Comparison of ENCODE assay signal across 10 cellular contexts in genomic region chr22:46769706-46770105, GRCh38. TPM values are rescaled to one million over a fixed set of nuclear protein-coding genes. Genes with fewer than 3 reads are reported as not detected.
DNase-seq lines count a peak whose midpoint lies in the region; ATAC-seq and TF ChIP-seq lines count a peak whose summit lies in the region.
"Had no signal": no experiment of that assay in that cellular context is flagged by ENCODE, and none has a peak within 500 bp of the region (broad histone marks: within the 10 kb centered on the region; RNA-seq: fewer than 3 reads in every experiment).

No MANE protein-coding gene starts in this region.

- peak overlapping the region; percentile 47 for H3K27ac ChIP-seq in CD4-positive, alpha-beta T cell (ENCODE audit: low read depth, low read length)
- H3K27ac ChIP-seq in OCI-LY1 (ENCODE audit: low read depth, low read length, poor library complexity, severe bottlenecking) (peak overlapping the region; percentile 97), dorsolateral prefrontal cortex (peak overlapping the region in 56 of 59 donors; percentile 11 to 89 (median 78))

- no peak overlapping the region for H3K4me3 Mint-ChIP-seq in CD4-positive, alpha-beta T cell
- no peak overlapping the region for H3K4me3 Mint-ChIP-seq in osteocyte (ENCODE audit: unreplicated experiment)
- H3K4me3 Mint-ChIP-seq: activated naive CD4-positive, alpha-beta T cell treated with anti-CD3 and anti-CD28 coated beads, Interleukin-2, amount 10 ng/mL, durations not matched to agents 7 days and 5 days had no signal

- H3K9me3 Mint-ChIP-seq in CD4-positive, alpha-beta T cell = no peaks in the 10 kb centered on the region
- H3K9me3 Mint-ChIP-seq in osteocyte (ENCODE audit: unreplicated experiment) = no peaks in the 10 kb centered on the region
- H3K9me3 Mint-ChIP-seq: activated naive CD4-positive, alpha-beta T cell treated with anti-CD3 and anti-CD28 coated beads, Interleukin-2, amount 10 ng/mL, durations not matched to agents 7 days and 5 days had no signal

- peaks cover 81% of the 10 kb centered on the region for H3K4me1 ChIP-seq in OCI-LY1 (ENCODE audit: insufficient read depth, low read length, severe bottlenecking)

- no peak for ATAC-seq in CD4-positive, alpha-beta T cell (ENCODE audit: poor library complexity)
- no peak for ATAC-seq in HG03045 (IDR thresholded peaks at IDR 0.05; ENCODE audit: unreplicated experiment)
- no peak for ATAC-seq in HG03159 (IDR thresholded peaks at IDR 0.05; ENCODE audit: unreplicated experiment)
- ATAC-seq in GM21423 (IDR thresholded peaks at IDR 0.05; ENCODE audit: unreplicated experiment) = no peak

- peak overlapping the region; percentile 51 for H3K4me3 ChIP-seq in OCI-LY1 (ENCODE audit: low read depth, low read length, poor library complexity, severe bottlenecking)
- H3K4me3 ChIP-seq in dorsolateral prefrontal cortex = no peak overlapping the region

- peak overlapping the region; percentile 69 for H3K4me2 ChIP-seq in OCI-LY1 (ENCODE audit: low read length)

- H3K36me3 ChIP-seq in OCI-LY1 (ENCODE audit: insufficient read depth, low read length) = no peaks in the 10 kb centered on the region

- no peak for TF ChIP-seq CTCF in CD4-positive, alpha-beta T cell (IDR thresholded peaks at IDR 0.05)
- TF ChIP-seq CTCF in OCI-LY1 (IDR thresholded peaks at IDR 0.05; ENCODE audit: low read length) (no peak), dorsolateral prefrontal cortex (IDR thresholded peaks at IDR 0.05 in 54 of 56, conservative IDR thresholded peaks at IDR 0.05 in 2 of 56; ENCODE audit: low read depth in 1 of 56, partially characterized antibody in 56 of 56) (no peak), osteocyte (IDR thresholded peaks at IDR 0.05) (no peak)

- H3F3A ChIP-seq in OCI-LY1 (ENCODE audit: insufficient read depth, low read length) = no peaks in the 10 kb centered on the region

- no peaks in the 10 kb centered on the region for H3K9me3 ChIP-seq in CD4-positive, alpha-beta T cell (ENCODE audit: control insufficient read depth, low read length)
- no peaks in the 10 kb centered on the region for H3K9me3 ChIP-seq in OCI-LY1 (ENCODE audit: low read length)

- peaks cover 43% of the 10 kb centered on the region for H3K36me3 Mint-ChIP-seq in CD4-positive, alpha-beta T cell (ENCODE audit: low read depth)
- no peaks in the 10 kb centered on the region for H3K36me3 Mint-ChIP-seq in osteocyte (ENCODE audit: unreplicated experiment)

- H3K9me2 ChIP-seq in OCI-LY1 (ENCODE audit: low read depth, low read length) = no peaks in the 10 kb centered on the region

- H3K4me1 Mint-ChIP-seq in CD4-positive, alpha-beta T cell (ENCODE audit: low read depth) = peaks cover 63% of the 10 kb centered on the region
- peaks cover 33% of the 10 kb centered on the region for H3K4me1 Mint-ChIP-seq in osteocyte (ENCODE audit: unreplicated experiment)

- H2AFZ ChIP-seq in OCI-LY1 (ENCODE audit: low read length) = no peak overlapping the region

- no peaks in the 10 kb centered on the region for H3K27me3 Mint-ChIP-seq in CD4-positive, alpha-beta T cell
- no peaks in the 10 kb centered on the region for H3K27me3 Mint-ChIP-seq in osteocyte (ENCODE audit: unreplicated experiment)
- H3K27me3 Mint-ChIP-seq: activated naive CD4-positive, alpha-beta T cell treated with anti-CD3 and anti-CD28 coated beads, Interleukin-2, amount 10 ng/mL, durations not matched to agents 7 days and 5 days had no signal

- intact Hi-C loops in CD4-positive, alpha-beta T cell (cut with DNase I, micrococcal nuclease) = no loop called here
- intact Hi-C loops in dorsolateral prefrontal cortex (cut with DNase I) = no loop called here

- no peak for DNase-seq in CD4-positive, alpha-beta T cell
- DNase-seq in dorsolateral prefrontal cortex (peak in 2 of 10 donors; percentile 8 to 26), osteocyte (ENCODE audit: extremely low spot score, unreplicated experiment) (no peak)
- DNase-seq in activated effector memory CD4-positive, alpha-beta T cell treated with Interleukin-2 at 50 U/mL for 16 hours = no peak
- DNase-seq: activated naive CD4-positive, alpha-beta T cell treated with anti-CD3 and anti-CD28 coated beads, Interleukin-2, amount 10 ng/mL, durations not matched to agents 7 days and 5 days; NCI-H748 treated with DMSO at 0.1 percent for 48 hours had no signal

- peak overlapping the region; percentile 83 for H3K27ac Mint-ChIP-seq in CD4-positive, alpha-beta T cell
- peak overlapping the region; percentile 35 for H3K27ac Mint-ChIP-seq in osteocyte (ENCODE audit: unreplicated experiment)
- H3K27ac Mint-ChIP-seq: activated naive CD4-positive, alpha-beta T cell treated with anti-CD3 and anti-CD28 coated beads, Interleukin-2, amount 10 ng/mL, durations not matched to agents 7 days and 5 days had no signal

- H4K20me1 ChIP-seq in OCI-LY1 (ENCODE audit: insufficient read depth, low read length) = no peaks in the 10 kb centered on the region

- no peaks in the 10 kb centered on the region for H3K27me3 ChIP-seq in CD4-positive, alpha-beta T cell (ENCODE audit: control insufficient read depth, insufficient read depth, low read length)
- H3K27me3 ChIP-seq in OCI-LY1 (ENCODE audit: insufficient read depth, low read length) (no peaks in the 10 kb centered on the region), dorsolateral prefrontal cortex (no peaks in the 10 kb centered on the region)

- H3K79me2 ChIP-seq in OCI-LY1 (ENCODE audit: insufficient read depth, low read length) = peaks cover 16% of the 10 kb centered on the region

- H3K9ac ChIP-seq in OCI-LY1 (ENCODE audit: low read length) = peak overlapping the region; percentile 69

- POLR2A ChIA-PET in CD4-positive, alpha-beta T cell (lab: Charles Lee) = interaction anchor here (1.0 to 2.3 kb wide), 2 partner anchors 21 to 30 kb away, joined by 3 to 7 read pairs; no protein-coding TSS in a partner anchor

- CTCF ChIA-PET in CD4-positive, alpha-beta T cell (lab: Charles Lee) = interaction anchor here (1.6 kb wide), 1 partner anchor 11 kb away, joined by 5 read pairs; no protein-coding TSS in a partner anchor

RNA-seq across cellular contexts. Expression of gene TBC1D22A, which starts 7.3 kb away (rescaled TPM):
- total RNA-seq in CD4-positive, alpha-beta T cell = 10 to 100 TPM; 27.1 to 31.7 TPM
- 10 to 100 TPM; 20.0 to 36.0 (median 27.2) TPM for total RNA-seq in dorsolateral prefrontal cortex
- 28.9 and 29.1 TPM in 2 replicates for total RNA-seq in osteocyte

RNA-seq across cellular contexts. Expression of gene CERK, which starts 31.7 kb away (rescaled TPM):
- 10 to 100 TPM; 84.6 to 88.5 TPM for total RNA-seq in CD4-positive, alpha-beta T cell
- total RNA-seq in dorsolateral prefrontal cortex (10 to 100 TPM; 24.8 to 72.6 (median 52.4) TPM), osteocyte (38.4 and 41.6 TPM in 2 replicates)

Comparison
In these comparisons a context has a peak if more than half of its experiments do, and no peak if none do; other contexts are left out.
1. H3K27ac ChIP-seq: peak in every context shown above with its lines; median percentile 97 in OCI-LY1; 78 in dorsolateral prefrontal cortex; 47 in CD4-positive, alpha-beta T cell.